8 cellular contexts compared by ENCODE assay signal in the genomic region with DNA sequence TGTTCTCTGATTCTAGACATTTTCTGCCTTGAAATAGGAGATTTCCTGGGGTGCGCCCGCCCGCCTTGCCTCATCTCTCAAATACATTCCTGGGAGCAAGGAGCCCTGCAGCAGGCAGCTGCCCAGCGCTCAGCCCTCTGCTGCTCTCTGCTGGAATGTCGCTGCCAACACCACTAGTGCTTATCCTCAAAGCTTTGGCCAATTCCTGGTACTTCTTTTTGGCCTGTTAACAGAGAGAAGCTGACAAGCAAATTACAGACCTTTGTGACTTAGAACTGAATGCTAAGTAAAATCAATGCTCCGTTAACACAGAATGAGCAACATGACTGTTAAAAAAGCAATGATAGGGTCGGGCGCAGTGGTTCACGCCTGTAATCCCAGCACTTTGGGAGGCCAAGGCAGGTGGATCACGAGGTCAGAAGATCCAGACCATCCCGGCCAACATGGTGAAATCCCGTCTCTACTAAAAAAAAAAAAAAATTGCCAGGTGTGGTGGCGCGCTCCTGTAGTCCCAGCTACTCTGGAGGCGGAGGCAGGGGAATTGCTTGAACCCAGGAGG. TPM values are rescaled to one million over a fixed set of nuclear protein-coding genes. Genes with fewer than 3 reads are reported as not detected.
DNase-seq lines count a peak whose midpoint lies in the region; ATAC-seq and TF ChIP-seq lines count a peak whose summit lies in the region.

No MANE protein-coding gene starts in this region.

- peak overlapping the region; percentile 48 for H3K4me2 ChIP-seq in OCI-LY7 (ENCODE audit: low read length)

- H2AFZ ChIP-seq in OCI-LY7 (ENCODE audit: low read length), result peak overlapping the region; percentile 69

- BruUV-seq in OCI-LY7 (replicated peaks; lab: Mats Ljungman, UMichigan), result no TSS peak

- no peaks in the 10 kb centered on the region for H3K36me3 Mint-ChIP-seq in CD4-positive, alpha-beta T cell (ENCODE audit: low read depth)
- no peaks in the 10 kb centered on the region for H3K36me3 Mint-ChIP-seq in natural killer cell
- no peaks in the 10 kb centered on the region for H3K36me3 Mint-ChIP-seq in stimulated activated effector memory CD8-positive, alpha-beta T cell treated with anti-CD3 and anti-CD28 coated beads, Interleukin-12 subunit alpha, Interleukin-12 subunit beta, amount 100 ng/mL, for 72 hours

- TF ChIP-seq CTCF in CD4-positive, alpha-beta T cell (IDR thresholded peaks at IDR 0.05), result peak; percentile 92
- TF ChIP-seq CTCF in OCI-LY7 (conservative IDR thresholded peaks at IDR 0.05; ENCODE audit: low read length) (peak; percentile 99), natural killer cell (IDR thresholded peaks at IDR 0.05) (peak; percentile 92)

- H3K36me3 ChIP-seq in OCI-LY7 (ENCODE audit: insufficient read depth, low read length), result no peaks in the 10 kb centered on the region

- no peaks in the 10 kb centered on the region for H3K9me3 Mint-ChIP-seq in CD4-positive, alpha-beta T cell
- no peaks in the 10 kb centered on the region for H3K9me3 Mint-ChIP-seq in natural killer cell
- no peaks in the 10 kb centered on the region for H3K9me3 Mint-ChIP-seq in stimulated activated effector memory CD8-positive, alpha-beta T cell treated with anti-CD3 and anti-CD28 coated beads, Interleukin-12 subunit alpha, Interleukin-12 subunit beta, amount 100 ng/mL, for 72 hours

- H3K4me3 Mint-ChIP-seq in CD4-positive, alpha-beta T cell, result no peak overlapping the region
- no peak overlapping the region for H3K4me3 Mint-ChIP-seq in natural killer cell
- no peak overlapping the region for H3K4me3 Mint-ChIP-seq in stimulated activated effector memory CD8-positive, alpha-beta T cell treated with anti-CD3 and anti-CD28 coated beads, Interleukin-12 subunit alpha, Interleukin-12 subunit beta, amount 100 ng/mL, for 72 hours

- intact Hi-C loops in CD4-positive, alpha-beta T cell (cut with DNase I, micrococcal nuclease), result loop anchor here (1.0 to 5.0 kb wide), 4 partner anchors 97 to 501 kb away; no protein-coding TSS in a partner anchor
- intact Hi-C loops in OCI-LY7 (cut with micrococcal nuclease; ENCODE audit: unreplicated experiment) (loop anchor here (1.0 to 5.0 kb wide), 5 partner anchors 40 to 1212 kb away; no protein-coding TSS in a partner anchor), natural killer cell (cut with micrococcal nuclease) (loop anchor here (1.0 to 10.0 kb wide), 2 partner anchors 97 to 389 kb away; no protein-coding TSS in a partner anchor)

- CTCF ChIA-PET in CD4-positive, alpha-beta T cell (lab: Charles Lee), result interaction anchor here (0.6 to 4.0 kb wide), 25 partner anchors 10 to 497 kb away, joined by 3 to 52 read pairs (median 3); partner anchors contain the start of gene SYPL1
- CTCF ChIA-PET in OCI-LY7 (lab: Charles Lee; ENCODE audit: unreplicated experiment), result interaction anchor here (0.6 to 5.7 kb wide), 13 partner anchors 10 to 111 kb away, joined by 3 to 46 read pairs (median 7); no protein-coding TSS in a partner anchor

- no peaks in the 10 kb centered on the region for H3K79me2 ChIP-seq in OCI-LY7 (ENCODE audit: insufficient read depth, low read depth, low read length)

- peak; percentile 98 for ATAC-seq in CD4-positive, alpha-beta T cell (ENCODE audit: poor library complexity)
- peak; percentile 59 for ATAC-seq in GM19397 (IDR thresholded peaks at IDR 0.05; ENCODE audit: unreplicated experiment)
- ATAC-seq in esophagus mucosa, result peak; percentile 97
- ATAC-seq in natural killer cell, result peak; percentile 84 to 99 (median 98)
- ATAC-seq in stimulated activated effector memory CD8-positive, alpha-beta T cell treated with anti-CD3 and anti-CD28 coated beads, Interleukin-12 subunit alpha, Interleukin-12 subunit beta, amount 100 ng/mL, for 72 hours, result peak; percentile 88

- POLR2A ChIA-PET in CD4-positive, alpha-beta T cell (lab: Charles Lee), result interaction anchor here (1.0 to 2.8 kb wide), 6 partner anchors 22 to 463 kb away, joined by 3 to 14 read pairs (median 7); partner anchors contain the start of gene SYPL1
- POLR2A ChIA-PET in OCI-LY7 (lab: Charles Lee), result interaction anchor here (0.6 to 14.5 kb wide), 20 partner anchors 13 to 980 kb away, joined by 3 to 133 read pairs (median 4); partner anchors contain the start of gene SYPL1

- peaks cover 6% of the 10 kb centered on the region for H3K27me3 ChIP-seq in CD4-positive, alpha-beta T cell (ENCODE audit: control insufficient read depth, insufficient read depth, low read length)

- DNase-seq in CD4-positive, alpha-beta T cell, result peak; percentile 62 to 77 (median 68)
- peak in 57 of 76 experiments; percentile 2 to 65 (median 32) for DNase-seq in HUDEP-2 (lab: John Stamatoyannopoulos, UW; ENCODE audit: unreplicated experiment in 76 of 76)
- DNase-seq in OCI-LY7 (ENCODE audit: low spot score), result peak; percentile 89
- DNase-seq in activated T-cell treated with anti-CD3 and anti-CD28 coated beads for 4 hours, result peak; percentile 62
- peak; percentile 63 for DNase-seq in natural killer cell
- DNase-seq in stimulated activated effector memory CD8-positive, alpha-beta T cell treated with anti-CD3 and anti-CD28 coated beads, Interleukin-12 subunit alpha, Interleukin-12 subunit beta, amount 100 ng/mL, for 72 hours (ENCODE audit: low spot score in 2 of 2), result peak; percentile 49 to 68

- H3K4me3 ChIP-seq in OCI-LY7 (ENCODE audit: low read depth, low read length, poor library complexity, severe bottlenecking), result no peak overlapping the region

- peaks cover 5% of the 10 kb centered on the region for H3K4me1 Mint-ChIP-seq in CD4-positive, alpha-beta T cell (ENCODE audit: low read depth)
- peaks cover 0 to 8% of the 10 kb centered on the region in 2 donors for H3K4me1 Mint-ChIP-seq in natural killer cell
- H3K4me1 Mint-ChIP-seq in stimulated activated effector memory CD8-positive, alpha-beta T cell treated with anti-CD3 and anti-CD28 coated beads, Interleukin-12 subunit alpha, Interleukin-12 subunit beta, amount 100 ng/mL, for 72 hours, result no peaks in the 10 kb centered on the region

- peaks cover 28% of the 10 kb centered on the region for H3K27me3 Mint-ChIP-seq in CD4-positive, alpha-beta T cell
- peaks cover 29 to 53% of the 10 kb centered on the region in 2 donors for H3K27me3 Mint-ChIP-seq in natural killer cell (ENCODE audit: low read depth in 2 of 2)

- no peak overlapping the region for H3K27ac Mint-ChIP-seq in CD4-positive, alpha-beta T cell
- H3K27ac Mint-ChIP-seq in natural killer cell, result no peak overlapping the region
- H3K27ac Mint-ChIP-seq in stimulated activated effector memory CD8-positive, alpha-beta T cell treated with anti-CD3 and anti-CD28 coated beads, Interleukin-12 subunit alpha, Interleukin-12 subunit beta, amount 100 ng/mL, for 72 hours, result no peak overlapping the region

- no peaks in the 10 kb centered on the region for H3K9me2 ChIP-seq in OCI-LY7 (ENCODE audit: insufficient read depth, low read length)

- H3K4me1 ChIP-seq in OCI-LY7 (ENCODE audit: insufficient read depth, low read length, poor library complexity, severe bottlenecking), result peaks cover 59% of the 10 kb centered on the region

- no peak overlapping the region for H3K27ac ChIP-seq in CD4-positive, alpha-beta T cell (ENCODE audit: low read depth, low read length)
- peak overlapping the region; percentile 15 for H3K27ac ChIP-seq in OCI-LY7 (ENCODE audit: low read depth, low read length, poor library complexity, severe bottlenecking)

- no peaks in the 10 kb centered on the region for H3K9me3 ChIP-seq in CD4-positive, alpha-beta T cell (ENCODE audit: control insufficient read depth, low read length)
- no peaks in the 10 kb centered on the region for H3K9me3 ChIP-seq in OCI-LY7 (ENCODE audit: low read length)

- no peaks in the 10 kb centered on the region for H4K20me1 ChIP-seq in OCI-LY7 (ENCODE audit: insufficient read depth, low read length)

RNA-seq across cellular contexts. Expression of gene SYPL1, which starts 41.9 kb away (rescaled TPM):
- 10 to 100 TPM; 51.2 to 53.1 TPM for total RNA-seq in CD4-positive, alpha-beta T cell
- total RNA-seq in OCI-LY7 (2014; rRNA removed; shearing (Covaris generic)), result 30.4 and 34.1 TPM in 2 replicates
- total RNA-seq in OCI-LY7 (2022) (112 and 118 TPM in 2 replicates), esophagus mucosa (131 TPM), natural killer cell (10 to 100 TPM; 13.1 to 22.2 (median 14.9) TPM)

Comparison
In these comparisons a context has a peak if more than half of its experiments do, and no peak if none do; other contexts are left out.
1. DNase-seq: peak in every context shown above with its lines; median percentile 89 in OCI-LY7; 68 in CD4-positive, alpha-beta T cell; 63 in natural killer cell; 62 in activated T-cell treated with anti-CD3 and anti-CD28 coated beads for 4 hours; 58 in stimulated activated effector memory CD8-positive, alpha-beta T cell treated with anti-CD3 and anti-CD28 coated beads, Interleukin-12 subunit alpha, Interleukin-12 subunit beta, amount 100 ng/mL, for 72 hours; 32 in HUDEP-2.